26 cellular contexts compared by ENCODE assay signal in genomic region chr7:50477640-50478039, GRCh38. TPM values are rescaled to one million over a fixed set of nuclear protein-coding genes. Genes with fewer than 3 reads are reported as not detected.
DNase-seq lines count a peak whose midpoint lies in the region; ATAC-seq and TF ChIP-seq lines count a peak whose summit lies in the region.
"Had no signal": no experiment of that assay in that cellular context is flagged by ENCODE, and none has a peak within 500 bp of the region (broad histone marks: within the 10 kb centered on the region; RNA-seq: fewer than 3 reads in every experiment).

No MANE protein-coding gene starts in this region.

- no peak overlapping the region for H3K4me3 Mint-ChIP-seq in natural killer cell
- H3K4me3 Mint-ChIP-seq: activated CD4-positive, alpha-beta memory T cell treated with anti-CD3 and anti-CD28 coated beads, Interleukin-2, amount 10 ng/mL, durations not matched to agents 7 days and 5 days; endodermal cell; T-helper 1 cell treated with Interleukin-12 subunit alpha and Interleukin-12 subunit beta and Interleukin-4 antibody, amounts not matched to agents 30 μg/mL and 1 μg/mL, for 36 hours had no signal

- peak; percentile 57 for DNase-seq in COLO668 (lab: John Stamatoyannopoulos, UW; ENCODE audit: unreplicated experiment)
- peak; percentile 79 for DNase-seq in DMS53 (lab: John Stamatoyannopoulos, UW)
- peak; percentile 68 for DNase-seq in NCI-H345 (lab: John Stamatoyannopoulos, UW)
- DNase-seq in fibroblast of mammary gland (ENCODE audit: low read depth), result peak; percentile 52
- DNase-seq in kidney glomerular epithelial cell (lab: John Stamatoyannopoulos, UW), result no peak
- no peak for DNase-seq in natural killer cell
- DNase-seq: activated CD4-positive, alpha-beta memory T cell treated with anti-CD3 and anti-CD28 coated beads, Interleukin-2, amount 10 ng/mL, durations not matched to agents 7 days and 5 days; activated CD8-positive, alpha-beta memory T cell treated with anti-CD3 and anti-CD28 coated beads, Interleukin-2, amount 50 U/mL, for 48 hours; caudate nucleus; endodermal cell; gastrocnemius medialis; GOT3; hippocampal formation; Karpas-422; left lung; mesendoderm; NCI-H187; NCI-H524 treated with DMSO at 0.1 percent for 48 hours; stimulated activated naive CD4-positive, alpha-beta T cell treated with Interleukin-2 at 50 U/mL for 16 hours; testis; uterus had no signal

- intact Hi-C loops in natural killer cell (cut with micrococcal nuclease), result no loop called here

- no peak overlapping the region for H3K27ac Mint-ChIP-seq in natural killer cell
- H3K27ac Mint-ChIP-seq: activated CD4-positive, alpha-beta memory T cell treated with anti-CD3 and anti-CD28 coated beads, Interleukin-2, amount 10 ng/mL, durations not matched to agents 7 days and 5 days; endodermal cell; T-helper 1 cell treated with Interleukin-12 subunit alpha and Interleukin-12 subunit beta and Interleukin-4 antibody, amounts not matched to agents 30 μg/mL and 1 μg/mL, for 36 hours had no signal

- peaks cover 13 to 39% of the 10 kb centered on the region in 2 donors for H3K27me3 Mint-ChIP-seq in natural killer cell (ENCODE audit: low read depth in 2 of 2)

- no peak overlapping the region for H3K4me3 ChIP-seq in fibroblast of mammary gland (ENCODE audit: control insufficient read depth, low read depth, low read length)
- H3K4me3 ChIP-seq: gastrocnemius medialis, left lung, prostate gland, testis, uterus had no signal

- ATAC-seq in GM19328 (IDR thresholded peaks at IDR 0.05; ENCODE audit: unreplicated experiment), result no peak
- no peak for ATAC-seq in natural killer cell
- ATAC-seq: activated CD4-positive, CD25-positive, alpha-beta regulatory T cell treated with anti-CD3 and anti-CD28 coated beads, Interleukin-2, amount 50 U/mL, for 24 hours; esophagus mucosa; gastrocnemius medialis; left lung had no signal

- no peaks in the 10 kb centered on the region for H3K36me3 Mint-ChIP-seq in natural killer cell

- no peaks in the 10 kb centered on the region for H3K4me1 Mint-ChIP-seq in natural killer cell

- TF ChIP-seq CTCF in fibroblast of mammary gland (conservative IDR thresholded peaks at IDR 0.05; ENCODE audit: control insufficient read depth, insufficient read depth, low read depth, low read length) (no peak), natural killer cell (IDR thresholded peaks at IDR 0.05) (no peak)

- H3K9me3 Mint-ChIP-seq in natural killer cell, result no peaks in the 10 kb centered on the region
- H3K9me3 Mint-ChIP-seq: activated CD4-positive, alpha-beta memory T cell treated with anti-CD3 and anti-CD28 coated beads, Interleukin-2, amount 10 ng/mL, durations not matched to agents 7 days and 5 days; endodermal cell; T-helper 1 cell treated with Interleukin-12 subunit alpha and Interleukin-12 subunit beta and Interleukin-4 antibody, amounts not matched to agents 30 μg/mL and 1 μg/mL, for 36 hours had no signal

RNA-seq across cellular contexts. Expression of gene FIGNL1, which starts 27.5 kb away (rescaled TPM):
- 10 to 100 TPM in 1 of 3 donors, 1 to 10 TPM in 2; 5.5 to 12.6 (median 7.6) TPM for total RNA-seq in natural killer cell

Comparison
In these comparisons a context has a peak if more than half of its experiments do, and no peak if none do; other contexts are left out.
1. DNase-seq: peak in COLO668 (single experiment), DMS53 (single experiment), NCI-H345 (single experiment) and fibroblast of mammary gland (single experiment); none in kidney glomerular epithelial cell (single experiment) and natural killer cell (single experiment).